ENCODE assay signal across 8 cellular contexts in genomic region chr4:10160280-10160856, GRCh38. TPM values are rescaled to one million over a fixed set of nuclear protein-coding genes. Genes with fewer than 3 reads are reported as not detected.
DNase-seq lines count a peak whose midpoint lies in the region; ATAC-seq, FAIRE-seq and TF ChIP-seq lines count a peak whose summit lies in the region.

No MANE protein-coding gene starts in this region.

- H3K27me3 ChIP-seq in Karpas-422 (ENCODE audit: low read length), result no peaks in the 10 kb centered on the region

- H3K4me2 ChIP-seq in Karpas-422 (ENCODE audit: low read depth, low read length, poor library complexity, severe bottlenecking), result no peak overlapping the region

- H4K20me1 ChIP-seq in Karpas-422 (ENCODE audit: insufficient read depth, low read depth, low read length), result peaks cover 10% of the 10 kb centered on the region; the same call in 1 of the 2 replicates

- no peaks in the 10 kb centered on the region for H3K9me3 ChIP-seq in Karpas-422 (ENCODE audit: low read length)

- peaks cover 8% of the 10 kb centered on the region for H3K4me1 ChIP-seq in Karpas-422 (ENCODE audit: low read length)

- H3K79me2 ChIP-seq in Karpas-422 (ENCODE audit: low read length), result no peaks in the 10 kb centered on the region

- ATAC-seq in HG03439 (IDR thresholded peaks at IDR 0.05; ENCODE audit: unreplicated experiment), result no peak

- no peaks in the 10 kb centered on the region for H3K36me3 ChIP-seq in Karpas-422 (ENCODE audit: insufficient read depth, low read length)

- H3K9ac ChIP-seq in Karpas-422 (ENCODE audit: low read length), result no peak overlapping the region

- no peak overlapping the region for H3K4me3 ChIP-seq in Karpas-422 (ENCODE audit: low read length)

- DNase-seq in D721Med (ENCODE audit: insufficient read length, low spot score) (no peak), Karpas-422 (peak; percentile 52), medulla oblongata (ENCODE audit: extremely low spot score) (peak; percentile 20), NCI-H1436 (lab: John Stamatoyannopoulos, UW) (no peak), frontal cortex (ENCODE audit: low spot score in 2 of 2) (no peak)
- DNase-seq in central memory CD4-positive, alpha-beta T cell, result peak; percentile 12
- no peak for DNase-seq in activated CD8-positive, alpha-beta memory T cell treated with anti-CD3 and anti-CD28 coated beads, Interleukin-2, amount 50 U/mL, for 48 hours

- no peak overlapping the region for H3K27ac ChIP-seq in Karpas-422 (ENCODE audit: low read length)

- no peak for FAIRE-seq in D721Med (lab: Jason Lieb, UNC)
- no peak for FAIRE-seq in frontal cortex (lab: Jason Lieb, UNC)

- TF ChIP-seq CTCF in D721Med (IDR thresholded peaks at IDR 0.05; ENCODE audit: insufficient read depth, missing control alignments), result peak; percentile 21

- no peak overlapping the region for H2AFZ ChIP-seq in Karpas-422 (ENCODE audit: low read length)

- no peaks in the 10 kb centered on the region for H3K9me2 ChIP-seq in Karpas-422 (replicated peaks; ENCODE audit: insufficient read depth, low read length)

RNA-seq across cellular contexts. Expression of gene WDR1, which starts 43.8 kb away (rescaled TPM):
- total RNA-seq in Karpas-422 (2014; rRNA removed; shearing (Covaris generic); ENCODE audit: low replicate concordance), result 67.5 and 116 TPM in 2 replicates
- 83.2 TPM for total RNA-seq in frontal cortex

Comparison
In these comparisons a context has a peak if more than half of its experiments do, and no peak if none do; other contexts are left out.
1. DNase-seq: peak in Karpas-422 (single experiment), central memory CD4-positive, alpha-beta T cell (single experiment) and medulla oblongata (single experiment); none in D721Med (single experiment), NCI-H1436 (single experiment), activated CD8-positive, alpha-beta memory T cell treated with anti-CD3 and anti-CD28 coated beads, Interleukin-2, amount 50 U/mL, for 48 hours (single experiment) and frontal cortex (0 of 2).